ENCODE assay signal across 20 cellular contexts in the genomic region with DNA sequence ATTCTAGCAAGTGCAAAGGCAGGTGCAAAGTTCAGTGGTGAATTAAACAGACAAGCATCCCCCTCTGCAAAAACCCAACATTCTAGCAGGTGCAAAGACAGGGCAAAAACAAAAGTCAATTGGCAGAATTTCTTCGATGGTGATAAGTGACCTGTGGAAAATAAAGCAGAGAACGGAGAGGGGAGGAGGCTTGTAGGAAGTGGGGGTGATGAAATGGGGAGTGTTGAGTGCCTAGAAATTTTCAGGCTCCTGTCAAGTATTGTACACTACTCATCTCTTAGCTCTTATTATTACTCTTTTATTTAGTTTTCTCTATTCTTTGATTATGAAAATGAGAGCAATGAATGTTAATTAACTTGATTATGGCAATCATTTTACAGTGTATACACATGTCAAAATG. TPM values are rescaled to one million over a fixed set of nuclear protein-coding genes. Genes with fewer than 3 reads are reported as not detected.
"Had no signal": no experiment of that assay in that cellular context is flagged by ENCODE, and none has a peak within 500 bp of the region (broad histone marks: within the 10 kb centered on the region; RNA-seq: fewer than 3 reads in every experiment).

No MANE protein-coding gene starts in this region.

- H3K27me3 ChIP-seq: breast epithelium, hepatocyte, testis, upper lobe of left lung had no signal

- H3K27ac ChIP-seq: breast epithelium, hepatocyte, testis, VCaP had no signal

- H2AFZ ChIP-seq: hepatocyte had no signal

- DNase-seq: activated CD4-positive, alpha-beta T cell treated with anti-CD3 and anti-CD28 coated beads for 1 hour; activated CD4-positive, alpha-beta T cell treated with anti-CD3 and anti-CD28 coated beads, Interleukin-2, amount 50 U/mL, for 4 hours; activated naive CD4-positive, alpha-beta T cell treated with Interleukin-2 at 50 U/mL for 16 hours; activated T-cell treated with anti-CD3 and anti-CD28 coated beads for 4 hours; aorta; dermis blood vessel endothelial cell; islet precursor cell; nucleus accumbens; posterior cingulate gyrus; stimulated activated naive CD8-positive, alpha-beta T cell treated with anti-CD3 and anti-CD28 coated beads, Interleukin-15, amount 100 ng/mL, for 72 hours; T-helper 1 cell; T1000; testis; upper lobe of left lung had no signal

- H3K4me1 ChIP-seq: breast epithelium, testis had no signal

- H3K36me3 ChIP-seq: breast epithelium, upper lobe of left lung had no signal

- H3K4me3 ChIP-seq: breast epithelium, hepatocyte, testis, upper lobe of left lung had no signal

- H3K9me3 ChIP-seq: breast epithelium, testis, upper lobe of left lung had no signal

- ATAC-seq: activated T-helper 17 cell treated with anti-CD3 and anti-CD28 coated beads, Interleukin-2, amount 50 U/mL, for 72 hours; left lobe of liver; natural killer cell treated with Interleukin-12 subunit alpha and Interleukin-12 subunit beta and Interleukin-15 and Interleukin-18, amount 100 ng/mL, for 72 hours; stimulated activated naive CD8-positive, alpha-beta T cell treated with anti-CD3 and anti-CD28 coated beads, Interleukin-15, amount 100 ng/mL, for 72 hours had no signal

- H3K4me2 ChIP-seq: hepatocyte had no signal

RNA-seq across cellular contexts. Expression of a gene that starts 2.4 kb away (rescaled TPM):
- total RNA-seq: activated T-helper 17 cell treated with anti-CD3 and anti-CD28 coated beads, Interleukin-2, amount 50 U/mL, for 72 hours; natural killer cell treated with Interleukin-12 subunit alpha and Interleukin-12 subunit beta and Interleukin-15 and Interleukin-18, amount 100 ng/mL, for 72 hours had no signal
